2 cellular contexts compared by ENCODE assay signal in genomic region chr12:71265731-71266130, GRCh38.
DNase-seq lines count a peak whose midpoint lies in the region; ATAC-seq, FAIRE-seq and TF ChIP-seq lines count a peak whose summit lies in the region.
"Not testable (repeated sequence)": the region's sequence is repeated elsewhere in the genome, so short reads cannot be mapped to it uniquely, and the experiment has no call there.

No MANE protein-coding gene starts in this region.

- TF ChIP-seq RAD21 in K562 (CRISPR knock-in tag; conservative IDR thresholded peaks at IDR 0.05 in 1 of 2, IDR thresholded peaks at IDR 0.05 in 1 of 2), result not testable (repeated sequence)

- H3K4me3 ChIP-seq in HEK293 (ENCODE audit: low read depth, low read length); K562: not testable (repeated sequence)

- not testable (repeated sequence) for H3K27ac ChIP-seq in HEK293 (ENCODE audit: extremely low read depth, low read depth, low read length); K562 (ENCODE audit: extremely low read depth, low read depth, low read length)

- not testable (repeated sequence) for H3K9me1 ChIP-seq in K562 (ENCODE audit: control insufficient read depth, insufficient read depth, low read length)

- not testable (repeated sequence) for ATAC-seq in K562

- intact Hi-C loops in K562 (cut with micrococcal nuclease), result not testable (repeated sequence)

- in situ Hi-C loops in K562 (cut with MboI), result not testable (repeated sequence)

- not testable (repeated sequence) for FAIRE-seq in K562 (lab: Jason Lieb, UNC)

- not testable (repeated sequence) for TF ChIP-seq CTCF in HEK293 (tag by site-specific recombination; IDR thresholded peaks at IDR 0.05); K562 (IDR thresholded peaks at IDR 0.05 in 2 of 3, conservative IDR thresholded peaks at IDR 0.05 in 1 of 3; ENCODE audit: insufficient read depth in 2 of 3, low read depth in 1 of 3, low read length in 3 of 3)

- TF ChIP-seq EP300 in K562 (IDR thresholded peaks at IDR 0.05; ENCODE audit: low read length), result not testable (repeated sequence)

- H3K79me2 ChIP-seq in K562 (ENCODE audit: control insufficient read depth, insufficient read depth, low read length), result not testable (repeated sequence)

- H2AFZ ChIP-seq in K562 (ENCODE audit: low read depth, low read length), result not testable (repeated sequence)

- WGBS in K562 (ENCODE audit: insufficient coverage, low coverage, missing lambda C conversion rate), result 57% methylated on average over 1 of the region's 3 CpGs

- BruUV-seq in K562 (replicated peaks; lab: Mats Ljungman, UMichigan), result not testable (repeated sequence)

- H3K9ac ChIP-seq in K562 (ENCODE audit: insufficient read depth in 1 of 2, low read depth in 2 of 2, low read length in 2 of 2), result not testable (repeated sequence)

- POLR2A ChIA-PET in HEK293 (lab: Yijun Ruan, JAX); K562 (lab: Yijun Ruan, JAX): not testable (repeated sequence)

- not testable (repeated sequence) for TF ChIP-seq POLR2A in K562 (conservative IDR thresholded peaks at IDR 0.05)

- CTCF ChIA-PET in HEK293 (lab: Yijun Ruan, JAX); K562 (lab: Yijun Ruan, JAX; ENCODE audit: low intra/inter-chr PET ratio): not testable (repeated sequence)

- not testable (repeated sequence) for DNase-seq in K562 (ENCODE audit: extremely low read depth in 1 of 4, low spot score in 3 of 4)

- H3K27me3 ChIP-seq in K562 (ENCODE audit: control insufficient read depth in 2 of 2, insufficient read depth in 2 of 2, low read length in 2 of 2), result not testable (repeated sequence)

- H4K20me1 ChIP-seq in K562 (replicated peaks; ENCODE audit: control insufficient read depth, insufficient read depth, low read length), result not testable (repeated sequence)

- not testable (repeated sequence) for H3K36me3 ChIP-seq in HEK293 (ENCODE audit: control insufficient read depth in 2 of 2, insufficient read depth in 1 of 2, low read length in 2 of 2); K562 (ENCODE audit: control insufficient read depth, insufficient read depth, low read length)

- not testable (repeated sequence) for H3K9me3 ChIP-seq in HEK293 (ENCODE audit: control insufficient read depth, insufficient read depth, low read depth, low read length); K562 (replicated peaks; ENCODE audit: control insufficient read depth, insufficient read depth, low read depth, low read length)

- not testable (repeated sequence) for H3K4me2 ChIP-seq in K562 (ENCODE audit: insufficient read depth, low read length)

- H3K4me1 ChIP-seq in HEK293 (ENCODE audit: control insufficient read depth, insufficient read depth, low read length), result not testable (repeated sequence)
- H3K4me1 ChIP-seq in K562 (replicated peaks in 1 of 2; ENCODE audit: control insufficient read depth in 2 of 2, insufficient read depth in 2 of 2, low read length in 2 of 2), result peaks cover 7 to 20% of the 10 kb centered on the region in 2 experiments; a peak in 4 of 5 replicates

TF ChIP-seq in HEK293, 187 proteins besides CTCF, POLR2A, EP300 and RAD21:
- TF ChIP-seq ZNF146 (tag by site-specific recombination; IDR thresholded peaks at IDR 0.05), result peak; percentile 53; the same call in 1 of the 2 replicates

TF ChIP-seq in K562, 482 proteins besides CTCF, POLR2A, EP300 and RAD21:
- TF ChIP-seq KDM1A (IDR thresholded peaks at IDR 0.05), result peak in 1 of 2 experiments; percentile 50; a peak in 2 of 4 replicates
- TF ChIP-seq BCOR (IDR thresholded peaks at IDR 0.05), result peak; percentile 83
TF ChIP-seq in K562: peak in this region for 2; not testable (repeated sequence) for 480.
